1 cellular context compared by ENCODE assay signal in the genomic region with DNA sequence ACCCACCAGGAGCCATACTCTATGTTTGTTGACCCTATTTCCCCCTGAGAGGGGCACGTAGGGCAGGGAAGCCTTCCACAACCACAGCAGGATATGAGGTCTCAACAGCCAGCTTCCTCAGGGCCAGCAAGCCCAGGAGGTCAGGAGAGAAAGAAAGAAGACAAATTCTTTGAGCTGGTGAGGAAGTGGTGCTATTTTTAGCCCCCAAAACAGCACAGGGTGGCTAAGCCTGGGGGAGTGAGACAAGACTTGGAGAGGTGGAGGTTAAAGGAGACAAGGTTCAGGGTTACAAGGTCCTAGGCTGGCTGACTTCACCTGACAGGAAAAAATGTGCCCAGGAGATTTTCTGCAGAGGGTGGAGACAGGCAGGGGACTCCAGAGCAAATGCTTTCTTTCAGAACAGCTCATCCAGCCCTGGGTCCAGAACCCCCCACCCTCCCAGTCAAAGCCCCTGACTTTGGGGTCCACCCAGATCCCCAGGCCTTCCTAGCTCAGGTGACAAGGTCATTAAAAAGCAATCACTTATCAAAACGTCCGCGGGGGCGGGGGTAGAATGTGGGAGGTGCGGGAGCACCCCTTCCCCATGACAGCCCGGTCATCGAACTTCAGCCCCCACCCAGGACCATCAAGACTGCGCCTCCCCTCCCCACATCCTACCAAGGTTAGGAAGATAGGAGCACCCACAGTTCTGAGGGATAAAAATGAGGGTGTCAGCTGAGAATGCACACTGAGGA.
A peak's percentile ranks its signal among the peaks of the same experiment; 100 is the strongest.
TF ChIP-seq lines count a peak whose summit lies in the region.

No MANE protein-coding gene starts in this region.

TF ChIP-seq in K562, 482 proteins besides CTCF, POLR2A, EP300 and RAD21:
- TF ChIP-seq MEF2A (IDR thresholded peaks at IDR 0.05; ENCODE audit: control insufficient read depth, low read depth, low read length): peak; percentile 92
- TF ChIP-seq SPI1 (IDR thresholded peaks at IDR 0.05; ENCODE audit: borderline replicate concordance, low read depth, low read length): peak; percentile 64; the same call in 1 of the 2 replicates
- TF ChIP-seq CBFA2T2 (conservative IDR thresholded peaks at IDR 0.05): 0 out of 2 replicates have a peak, but pooled peaks have one; percentile 8
- 0 out of 2 replicates have a peak, but pooled peaks have one; percentile 6 for TF ChIP-seq TEAD4 (IDR thresholded peaks at IDR 0.05; ENCODE audit: low read length)
- no peak for TF ChIP-seq TEAD4 (CRISPR knock-in tag; IDR thresholded peaks at IDR 0.05; ENCODE audit: borderline replicate concordance)
- 0 out of 2 replicates have a peak, but pooled peaks have one; percentile 45 for TF ChIP-seq MEF2D (tag; conservative IDR thresholded peaks at IDR 0.05; ENCODE audit: low read depth)
- TF ChIP-seq, protein P1, sequence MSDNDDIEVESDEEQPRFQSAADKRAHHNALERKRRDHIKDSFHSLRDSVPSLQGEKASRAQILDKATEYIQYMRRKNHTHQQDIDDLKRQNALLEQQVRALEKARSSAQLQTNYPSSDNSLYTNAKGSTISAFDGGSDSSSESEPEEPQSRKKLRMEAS (CRISPR knock-in tag; IDR thresholded peaks at IDR 0.05): peak; percentile 8; the same call in 1 of the 2 replicates
- TF ChIP-seq NR2C2 (CRISPR knock-in tag; IDR thresholded peaks at IDR 0.05): no peak
- TF ChIP-seq NR2C2 (tag; IDR thresholded peaks at IDR 0.05): peak; percentile 34; the same call in 1 of the 2 replicates
- no peak for TF ChIP-seq JUNB (CRISPR knock-in tag; conservative IDR thresholded peaks at IDR 0.05)
- 0 out of 2 replicates have a peak, but pooled peaks have one; percentile 32 for TF ChIP-seq CTBP1 (IDR thresholded peaks at IDR 0.05; ENCODE audit: borderline replicate concordance)
- no peak for TF ChIP-seq ZNF830 (CRISPR knock-in tag; IDR thresholded peaks at IDR 0.05)
- TF ChIP-seq BRF1 (IDR thresholded peaks at IDR 0.05; ENCODE audit: borderline replicate concordance, extremely low read depth, insufficient read length): no peak
